23 cellular contexts compared by ENCODE assay signal in genomic region chr11:65218446-65218845, GRCh38. TPM values are rescaled to one million over a fixed set of nuclear protein-coding genes. Genes with fewer than 3 reads are reported as not detected.
"Had no signal": no experiment of that assay in that cellular context is flagged by ENCODE, and none has a peak within 500 bp of the region (broad histone marks: within the 10 kb centered on the region; RNA-seq: fewer than 3 reads in every experiment).

No MANE protein-coding gene starts in this region.

- H3K36me3 Mint-ChIP-seq: neural progenitor cell had no signal

- H3K36me3 ChIP-seq: heart right ventricle, lower lobe of right lung, neural progenitor cell, prostate gland had no signal

- H3K4me2 ChIP-seq: neural progenitor cell had no signal

- H3K9me3 ChIP-seq: heart right ventricle, lower lobe of right lung, prostate gland had no signal

- H3K9me3 Mint-ChIP-seq: activated CD4-positive, alpha-beta T cell treated with anti-CD3 and anti-CD28 coated beads, Interleukin-2, amount 10 ng/mL, durations not matched to agents 7 days and 5 days; neural progenitor cell had no signal

- H3K4me1 ChIP-seq: prostate gland had no signal

- H2AFZ ChIP-seq: neural progenitor cell had no signal

- H3K4me3 Mint-ChIP-seq: activated CD4-positive, alpha-beta T cell treated with anti-CD3 and anti-CD28 coated beads, Interleukin-2, amount 10 ng/mL, durations not matched to agents 7 days and 5 days; activated CD8-positive, alpha-beta T cell treated with anti-CD3 and anti-CD28 coated beads for 36 hours; activated T-helper 17 cell treated with anti-CD3 and anti-CD28 coated beads, Interleukin-2, amount 50 U/mL, for 72 hours; neural progenitor cell had no signal

- H3K27me3 ChIP-seq: heart right ventricle, neural progenitor cell had no signal

- ATAC-seq: activated CD8-positive, alpha-beta T cell treated with anti-CD3 and anti-CD28 coated beads for 36 hours; activated naive CD4-positive, alpha-beta T cell treated with anti-CD3 and anti-CD28 coated beads, Interleukin-2, amount 50 U/mL, for 72 hours; activated T-helper 17 cell treated with anti-CD3 and anti-CD28 coated beads, Interleukin-2, amount 50 U/mL, for 72 hours; heart right ventricle; lower lobe of right lung; naive thymus-derived CD4-positive, alpha-beta T cell; stimulated activated naive CD8-positive, alpha-beta T cell treated with anti-CD3 and anti-CD28 coated beads, Interleukin-15, Interleukin-2, amounts not matched to agents 100 U/mL and 50 U/mL, for 24 hours had no signal

- H3K27me3 Mint-ChIP-seq: activated CD4-positive, alpha-beta T cell treated with anti-CD3 and anti-CD28 coated beads, Interleukin-2, amount 10 ng/mL, durations not matched to agents 7 days and 5 days; activated T-helper 17 cell treated with anti-CD3 and anti-CD28 coated beads, Interleukin-2, amount 50 U/mL, for 72 hours had no signal

- H3K4me3 ChIP-seq: coronary artery, heart right ventricle, lower lobe of right lung, neural progenitor cell, prostate gland had no signal

- H3K27ac ChIP-seq: coronary artery, heart right ventricle, lower lobe of right lung, neural progenitor cell, prostate gland had no signal

- H3K27ac Mint-ChIP-seq: activated CD4-positive, alpha-beta T cell treated with anti-CD3 and anti-CD28 coated beads, Interleukin-2, amount 10 ng/mL, durations not matched to agents 7 days and 5 days; activated CD8-positive, alpha-beta T cell treated with anti-CD3 and anti-CD28 coated beads for 36 hours; activated T-helper 17 cell treated with anti-CD3 and anti-CD28 coated beads, Interleukin-2, amount 50 U/mL, for 72 hours had no signal

- DNase-seq: activated CD4-positive, alpha-beta T cell treated with anti-CD3 and anti-CD28 coated beads, Interleukin-2, amount 10 ng/mL, durations not matched to agents 7 days and 5 days; activated CD4-positive, CD25-positive, alpha-beta regulatory T cell treated with anti-CD3 and anti-CD28 coated beads, Interleukin-2, amount 50 U/mL, for 72 hours; activated CD8-positive, alpha-beta T cell treated with anti-CD3 and anti-CD28 coated beads for 36 hours; activated T-cell treated with anti-CD3 and anti-CD28 coated beads, Interleukin-2, amount 50 U/mL, for 1 hour; heart right ventricle; lower lobe of right lung; naive thymus-derived CD4-positive, alpha-beta T cell; stimulated activated CD4-positive, alpha-beta T cell treated with anti-CD3 and anti-CD28 coated beads, Interleukin-12 subunit alpha, Interleukin-12 subunit beta, amount 100 ng/mL, for 4 hours; stimulated activated CD4-positive, alpha-beta T cell treated with anti-CD3 and anti-CD28 coated beads, Interleukin-4, amount 100 ng/mL, for 4 hours; stimulated activated naive CD8-positive, alpha-beta T cell treated with anti-CD3 and anti-CD28 coated beads, Interleukin-15, Interleukin-2, amounts not matched to agents 100 U/mL and 50 U/mL, for 24 hours had no signal

- H3K9ac ChIP-seq: neural progenitor cell had no signal

RNA-seq across cellular contexts. Expression of gene SPDYC, which starts 48.4 kb away (rescaled TPM):
- total RNA-seq: activated CD4-positive, alpha-beta T cell treated with anti-CD3 and anti-CD28 coated beads, Interleukin-2, amount 10 ng/mL, durations not matched to agents 7 days and 5 days; activated CD8-positive, alpha-beta T cell treated with anti-CD3 and anti-CD28 coated beads for 36 hours; activated naive CD4-positive, alpha-beta T cell treated with anti-CD3 and anti-CD28 coated beads, Interleukin-2, amount 50 U/mL, for 72 hours; activated T-helper 17 cell treated with anti-CD3 and anti-CD28 coated beads, Interleukin-2, amount 50 U/mL, for 72 hours; astrocyte; epithelial cell of proximal tubule; fibroblast of villous mesenchyme; heart right ventricle; lower lobe of right lung; naive thymus-derived CD4-positive, alpha-beta T cell; osteoblast; prostate gland; subcutaneous adipose tissue; T-helper 2 cell treated with Interferon-gamma antibody and Interleukin-4, amounts not matched to agents 100 ng/mL and 5 ng/mL, for 36 hours; ureter had no signal
- polyA plus RNA-seq: heart right ventricle; keratinocyte; naive thymus-derived CD4-positive, alpha-beta T cell had no signal
